1 cellular context compared by ENCODE assay signal in genomic region chr17:2708585-2709172, GRCh38.
TF ChIP-seq lines count a peak whose summit lies in the region.

No MANE protein-coding gene starts in this region.

TF ChIP-seq in GM23338, 12 proteins besides CTCF, POLR2A, EP300 and RAD21 (continued from another document):
- TF ChIP-seq, protein P1, sequence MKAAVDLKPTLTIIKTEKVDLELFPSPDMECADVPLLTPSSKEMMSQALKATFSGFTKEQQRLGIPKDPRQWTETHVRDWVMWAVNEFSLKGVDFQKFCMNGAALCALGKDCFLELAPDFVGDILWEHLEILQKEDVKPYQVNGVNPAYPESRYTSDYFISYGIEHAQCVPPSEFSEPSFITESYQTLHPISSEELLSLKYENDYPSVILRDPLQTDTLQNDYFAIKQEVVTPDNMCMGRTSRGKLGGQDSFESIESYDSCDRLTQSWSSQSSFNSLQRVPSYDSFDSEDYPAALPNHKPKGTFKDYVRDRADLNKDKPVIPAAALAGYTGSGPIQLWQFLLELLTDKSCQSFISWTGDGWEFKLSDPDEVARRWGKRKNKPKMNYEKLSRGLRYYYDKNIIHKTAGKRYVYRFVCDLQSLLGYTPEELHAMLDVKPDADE (IDR thresholded peaks at IDR 0.05) = no peak
- TF ChIP-seq ZNF114 (CRISPR knock-in tag; IDR thresholded peaks at IDR 0.05) = no peak
